Comparison of ENCODE assay signal across 15 cellular contexts in the genomic region with DNA sequence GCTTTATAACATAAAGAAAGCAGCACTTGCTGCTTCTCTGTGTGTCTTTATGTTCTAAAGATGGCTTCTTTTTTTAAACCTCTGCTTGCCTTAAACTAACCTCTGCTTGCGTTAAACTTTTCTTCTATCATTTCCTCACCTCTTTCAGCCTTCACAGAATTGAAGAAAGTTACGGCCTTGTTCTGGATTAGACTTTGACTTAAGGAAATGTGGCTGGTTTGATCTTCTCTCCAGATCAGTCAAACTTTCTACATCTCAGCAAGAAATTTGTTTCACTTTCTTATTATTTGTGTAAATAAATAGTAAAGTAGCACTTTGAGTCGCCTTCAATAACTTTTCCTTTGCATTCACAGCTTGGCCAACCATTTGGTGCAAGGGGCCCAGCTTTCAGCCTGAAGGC.
DNase-seq lines count a peak whose midpoint lies in the region; ATAC-seq lines count a peak whose summit lies in the region.
"Had no signal": no experiment of that assay in that cellular context is flagged by ENCODE, and none has a peak within 500 bp of the region (broad histone marks: within the 10 kb centered on the region; RNA-seq: fewer than 3 reads in every experiment).

No MANE protein-coding gene starts in this region.

- peak; percentile 74 for ATAC-seq in stimulated activated naive CD8-positive, alpha-beta T cell treated with anti-CD3 and anti-CD28 coated beads, Interleukin-15, amount 100 ng/mL, for 72 hours
- no peak for ATAC-seq in stimulated activated naive CD8-positive, alpha-beta T cell treated with anti-CD3 and anti-CD28 coated beads, Interleukin-15, Interleukin-2, amounts not matched to agents 100 U/mL and 50 U/mL, for 24 hours
- peak; percentile 33 to 91 for ATAC-seq in activated naive CD4-positive, alpha-beta T cell treated with anti-CD3 and anti-CD28 coated beads, Interleukin-2, amount 50 U/mL, for 72 hours
- ATAC-seq in GM21576 (IDR thresholded peaks at IDR 0.05; ENCODE audit: unreplicated experiment) (no peak), HG02759 (IDR thresholded peaks at IDR 0.05; ENCODE audit: unreplicated experiment) (no peak)
- ATAC-seq: PC-3 had no signal

- H3K27me3 Mint-ChIP-seq in activated CD4-positive, alpha-beta T cell treated with anti-CD3 and anti-CD28 coated beads, Interleukin-2, amount 10 ng/mL, durations not matched to agents 7 days and 5 days: no peaks in the 10 kb centered on the region
- no peaks in the 10 kb centered on the region for H3K27me3 Mint-ChIP-seq in stimulated activated naive CD8-positive, alpha-beta T cell treated with anti-CD3 and anti-CD28 coated beads, Interleukin-15, amount 100 ng/mL, for 72 hours

- peak overlapping the region; percentile 26 for H3K27ac Mint-ChIP-seq in activated CD4-positive, alpha-beta T cell treated with anti-CD3 and anti-CD28 coated beads, Interleukin-2, amount 10 ng/mL, durations not matched to agents 7 days and 5 days
- peak overlapping the region in 1 of 2 donors; percentile 94 for H3K27ac Mint-ChIP-seq in stimulated activated naive CD8-positive, alpha-beta T cell treated with anti-CD3 and anti-CD28 coated beads, Interleukin-15, amount 100 ng/mL, for 72 hours
- peak overlapping the region; percentile 6 to 42 for H3K27ac Mint-ChIP-seq in activated naive CD4-positive, alpha-beta T cell treated with anti-CD3 and anti-CD28 coated beads, Interleukin-2, amount 50 U/mL, for 72 hours
- H3K27ac Mint-ChIP-seq: HFFc6 had no signal

- CTCF ChIA-PET in activated CD4-positive, alpha-beta T cell treated with anti-CD3 and anti-CD28 coated beads, Interleukin-2, amount 10 ng/mL, durations not matched to agents 7 days and 5 days (lab: Charles Lee): no interaction called here

- peaks cover 4% of the 10 kb centered on the region for H3K9me3 Mint-ChIP-seq in activated CD4-positive, alpha-beta T cell treated with anti-CD3 and anti-CD28 coated beads, Interleukin-2, amount 10 ng/mL, durations not matched to agents 7 days and 5 days
- H3K9me3 Mint-ChIP-seq in stimulated activated naive CD8-positive, alpha-beta T cell treated with anti-CD3 and anti-CD28 coated beads, Interleukin-15, amount 100 ng/mL, for 72 hours: peaks cover 13 to 18% of the 10 kb centered on the region in 2 donors
- peaks cover 0 to 15% of the 10 kb centered on the region in 2 donors for H3K9me3 Mint-ChIP-seq in activated naive CD4-positive, alpha-beta T cell treated with anti-CD3 and anti-CD28 coated beads, Interleukin-2, amount 50 U/mL, for 72 hours

- peaks cover 6% of the 10 kb centered on the region for H3K36me3 Mint-ChIP-seq in activated CD4-positive, alpha-beta T cell treated with anti-CD3 and anti-CD28 coated beads, Interleukin-2, amount 10 ng/mL, durations not matched to agents 7 days and 5 days (ENCODE audit: low read depth)
- H3K36me3 Mint-ChIP-seq in activated naive CD4-positive, alpha-beta T cell treated with anti-CD3 and anti-CD28 coated beads, Interleukin-2, amount 50 U/mL, for 72 hours: peaks cover 0 to 10% of the 10 kb centered on the region in 2 donors

- H3K4me3 Mint-ChIP-seq in activated CD4-positive, alpha-beta T cell treated with anti-CD3 and anti-CD28 coated beads, Interleukin-2, amount 10 ng/mL, durations not matched to agents 7 days and 5 days: no peak overlapping the region
- peak overlapping the region; percentile 5 to 33 for H3K4me3 Mint-ChIP-seq in stimulated activated naive CD8-positive, alpha-beta T cell treated with anti-CD3 and anti-CD28 coated beads, Interleukin-15, amount 100 ng/mL, for 72 hours
- H3K4me3 Mint-ChIP-seq: HFFc6 had no signal

- POLR2A ChIA-PET in activated CD4-positive, alpha-beta T cell treated with anti-CD3 and anti-CD28 coated beads, Interleukin-2, amount 10 ng/mL, durations not matched to agents 7 days and 5 days (lab: Charles Lee): no interaction called here

- no peak for DNase-seq in activated CD4-positive, alpha-beta T cell treated with anti-CD3 and anti-CD28 coated beads, Interleukin-2, amount 10 ng/mL, durations not matched to agents 7 days and 5 days
- no peak for DNase-seq in activated CD4-positive, alpha-beta T cell treated with anti-CD3 and anti-CD28 coated beads for 1 hour
- DNase-seq in stimulated activated naive CD8-positive, alpha-beta T cell treated with anti-CD3 and anti-CD28 coated beads, Interleukin-15, amount 100 ng/mL, for 72 hours: no peak
- no peak for DNase-seq in stimulated activated naive CD8-positive, alpha-beta T cell treated with anti-CD3 and anti-CD28 coated beads, Interleukin-15, Interleukin-2, amounts not matched to agents 100 U/mL and 50 U/mL, for 24 hours
- no peak for DNase-seq in activated naive CD4-positive, alpha-beta T cell treated with anti-CD3 and anti-CD28 coated beads, Interleukin-2, amount 50 U/mL, for 72 hours (ENCODE audit: low spot score in 2 of 2)
- DNase-seq: COR-L47, HFFc6, KBM-7, NCI-H1436, NCI-H2029, NCI-H2171 treated with DMSO at 0.1 percent for 48 hours, NCI-H446 treated with DMSO at 0.1 percent for 48 hours, PC-3 had no signal

- H3K4me1 Mint-ChIP-seq in activated CD4-positive, alpha-beta T cell treated with anti-CD3 and anti-CD28 coated beads, Interleukin-2, amount 10 ng/mL, durations not matched to agents 7 days and 5 days: peaks cover 21% of the 10 kb centered on the region
- H3K4me1 Mint-ChIP-seq in stimulated activated naive CD8-positive, alpha-beta T cell treated with anti-CD3 and anti-CD28 coated beads, Interleukin-15, amount 100 ng/mL, for 72 hours: peaks cover 24% of the 10 kb centered on the region

Comparison
In these comparisons a context has a peak if more than half of its experiments do, and no peak if none do; other contexts are left out.
1. ATAC-seq: peak in stimulated activated naive CD8-positive, alpha-beta T cell treated with anti-CD3 and anti-CD28 coated beads, Interleukin-15, amount 100 ng/mL, for 72 hours (single experiment) and activated naive CD4-positive, alpha-beta T cell treated with anti-CD3 and anti-CD28 coated beads, Interleukin-2, amount 50 U/mL, for 72 hours (2 of 2); none in stimulated activated naive CD8-positive, alpha-beta T cell treated with anti-CD3 and anti-CD28 coated beads, Interleukin-15, Interleukin-2, amounts not matched to agents 100 U/mL and 50 U/mL, for 24 hours (single experiment), GM21576 (single experiment) and HG02759 (single experiment).